In genomic region chr1:45750298-45751038, GRCh38 we compare ENCODE assay signal across 1 cellular context.
TF ChIP-seq lines count a peak whose summit lies in the region.

TSS of gene IPP (minus strand) at chr1:45750653. CDS start at chr1:45746411, 4,242 bp downstream.

TF ChIP-seq in HepG2, 621 proteins besides CTCF, POLR2A, EP300 and RAD21 (continued from another document and continues in another):
- TF ChIP-seq FOXP4 (CRISPR knock-in tag; IDR thresholded peaks at IDR 0.05) (peak; percentile 78), AGO1 (IDR thresholded peaks at IDR 0.05; ENCODE audit: low read depth, low read length, poor library complexity, severe bottlenecking) (peak; percentile 30), ZNF772 (CRISPR knock-in tag; IDR thresholded peaks at IDR 0.05) (peak; percentile 84), AKNA (CRISPR knock-in tag; IDR thresholded peaks at IDR 0.05; ENCODE audit: borderline replicate concordance) (no peak), NFRKB (IDR thresholded peaks at IDR 0.05) (no peak), ZNF337 (CRISPR knock-in tag; IDR thresholded peaks at IDR 0.05; ENCODE audit: borderline replicate concordance, low read depth) (no peak), ZUFSP (CRISPR knock-in tag; IDR thresholded peaks at IDR 0.05; ENCODE audit: borderline replicate concordance) (no peak), ZBTB1 (CRISPR knock-in tag; IDR thresholded peaks at IDR 0.05; ENCODE audit: borderline replicate concordance) (no peak), ZNF350 (CRISPR knock-in tag; IDR thresholded peaks at IDR 0.05; ENCODE audit: borderline replicate concordance, low read depth) (peak; percentile 69; the same call in 1 of the 2 replicates), ZNF891 (CRISPR knock-in tag; IDR thresholded peaks at IDR 0.05) (peak; percentile 44; the same call in 1 of the 2 replicates), ZSCAN5A (CRISPR knock-in tag; IDR thresholded peaks at IDR 0.05; ENCODE audit: borderline replicate concordance) (peak; percentile 78), ZXDC (CRISPR knock-in tag; IDR thresholded peaks at IDR 0.05) (peak; percentile 43; the same call in 1 of the 2 replicates), CENPT (CRISPR knock-in tag; IDR thresholded peaks at IDR 0.05; ENCODE audit: low read depth) (no peak), GRHL1 (CRISPR knock-in tag; conservative IDR thresholded peaks at IDR 0.05) (no peak), MIXL1 (CRISPR knock-in tag; IDR thresholded peaks at IDR 0.05) (peak; percentile 51; the same call in 1 of the 2 replicates), ZBTB25 (CRISPR knock-in tag; IDR thresholded peaks at IDR 0.05) (peak; percentile 59; the same call in 1 of the 2 replicates), ZFP1 (CRISPR knock-in tag; IDR thresholded peaks at IDR 0.05) (no peak), ZBTB3 (CRISPR knock-in tag; IDR thresholded peaks at IDR 0.05; ENCODE audit: borderline replicate concordance, low read depth) (no peak), ARID5B (CRISPR knock-in tag; IDR thresholded peaks at IDR 0.05) (peak; percentile 63), AGO2 (optimal IDR thresholded peaks at IDR 0.05; ENCODE audit: low read depth, low read length) (peak; percentile 45), ZNF562 (CRISPR knock-in tag; IDR thresholded peaks at IDR 0.05; ENCODE audit: borderline replicate concordance) (no peak), TBP (CRISPR knock-in tag; IDR thresholded peaks at IDR 0.05) (no peak), STAG1 (CRISPR knock-in tag; IDR thresholded peaks at IDR 0.05) (peak; percentile 57), ZKSCAN1 (IDR thresholded peaks at IDR 0.05; ENCODE audit: low read length) (no peak), ASH2L (IDR thresholded peaks at IDR 0.05; ENCODE audit: insufficient read length, low read depth, low read length) (peak; percentile 77), ZNF543 (CRISPR knock-in tag; IDR thresholded peaks at IDR 0.05) (no peak; the same call in 1 of the 2 replicates), ZNF432 (CRISPR knock-in tag; IDR thresholded peaks at IDR 0.05; ENCODE audit: borderline replicate concordance) (no peak), CAMTA2 (CRISPR knock-in tag; IDR thresholded peaks at IDR 0.05; ENCODE audit: borderline replicate concordance) (no peak), SAP130 (CRISPR knock-in tag; IDR thresholded peaks at IDR 0.05; ENCODE audit: low read depth) (peak; percentile 76), RBM39 (IDR thresholded peaks at IDR 0.05; ENCODE audit: low read depth, low read length, poor library complexity, severe bottlenecking) (peak; percentile 73), ZNF335 (CRISPR knock-in tag; IDR thresholded peaks at IDR 0.05) (peak; percentile 40), ZNF274 (CRISPR knock-in tag; IDR thresholded peaks at IDR 0.05) (no peak; the same call in 1 of the 2 replicates), WIZ (CRISPR knock-in tag; IDR thresholded peaks at IDR 0.05) (no peak), DPF2 (CRISPR knock-in tag; IDR thresholded peaks at IDR 0.05; ENCODE audit: borderline replicate concordance, low read depth) (no peak), HIVEP1 (CRISPR knock-in tag; IDR thresholded peaks at IDR 0.05) (peak; percentile 90)
